Comparison of ENCODE assay signal across 8 cellular contexts in the genomic region with DNA sequence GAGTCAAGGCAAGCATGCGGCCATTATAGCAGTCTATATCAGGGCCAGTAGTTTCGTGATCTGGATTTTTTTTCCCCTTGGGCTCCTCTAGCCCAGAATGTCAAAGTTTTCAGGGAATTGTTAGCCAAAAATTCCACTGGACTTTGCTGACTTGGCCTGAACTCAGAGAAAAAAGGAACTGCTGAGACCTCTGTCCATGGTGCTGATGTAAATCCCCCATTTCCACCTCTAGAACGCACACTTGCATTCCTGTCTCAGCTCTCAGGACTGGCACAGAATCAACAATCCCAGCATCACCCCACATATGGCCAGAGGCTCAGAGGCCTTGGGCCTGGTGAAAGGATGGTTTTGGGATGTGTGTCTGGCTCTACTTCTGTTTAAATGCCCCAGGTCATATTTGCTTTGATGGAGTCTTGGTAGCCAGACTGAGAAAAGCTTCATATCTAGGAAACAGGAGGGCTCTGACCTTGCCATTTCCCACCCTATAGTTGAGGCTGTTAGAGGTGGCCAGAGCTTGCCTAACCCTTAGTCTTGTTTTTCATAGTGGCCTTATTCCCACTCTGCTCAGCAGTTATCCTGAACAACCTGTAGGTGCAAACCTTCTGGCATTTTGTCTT. TPM values are rescaled to one million over a fixed set of nuclear protein-coding genes. Genes with fewer than 3 reads are reported as not detected.
DNase-seq lines count a peak whose midpoint lies in the region; ATAC-seq and TF ChIP-seq lines count a peak whose summit lies in the region.

No MANE protein-coding gene starts in this region.

- BruUV-seq in Caco-2 (replicated peaks; lab: Mats Ljungman, UMichigan), result no TSS peak

- H3K27me3 Mint-ChIP-seq in Caco-2 (ENCODE audit: insufficient read depth, unreplicated experiment), result peaks cover 10% of the 10 kb centered on the region
- peaks cover 31% of the 10 kb centered on the region for H3K27me3 Mint-ChIP-seq in WTC11 (ENCODE audit: low read depth)

- H3K4me1 Mint-ChIP-seq in Caco-2 (ENCODE audit: low read depth, unreplicated experiment), result no peaks in the 10 kb centered on the region
- H3K4me1 Mint-ChIP-seq in WTC11, result no peaks in the 10 kb centered on the region

- CTCF ChIA-PET in Caco-2 (lab: Charles Lee) (no interaction called here), WTC11 (lab: Charles Lee) (interaction anchor here (0.6 to 1.4 kb wide), 4 partner anchors 10 to 97 kb away, joined by 3 to 9 read pairs (median 6); no protein-coding TSS in a partner anchor)

- TF ChIP-seq CTCF in Caco-2 (IDR thresholded peaks at IDR 0.05; ENCODE audit: insufficient read depth in 1 of 2, low read depth in 1 of 2, low read length in 1 of 2, severe bottlenecking in 1 of 2, unreplicated experiment in 1 of 2) (peak; percentile 11 to 46), WTC11 (IDR thresholded peaks at IDR 0.05) (no peak)

- H3K9me3 ChIP-seq in Caco-2, result no peaks in the 10 kb centered on the region

- no peak overlapping the region for H3K4me3 ChIP-seq in Caco-2 (ENCODE audit: low read depth, low read length)

- intact Hi-C loops in Caco-2 (cut with micrococcal nuclease; ENCODE audit: unreplicated experiment), result no loop called here

- H3K36me3 Mint-ChIP-seq in Caco-2 (ENCODE audit: insufficient read depth, unreplicated experiment) (no peaks in the 10 kb centered on the region), WTC11 (no peaks in the 10 kb centered on the region)

- H3K36me3 ChIP-seq in Caco-2 (ENCODE audit: control insufficient read depth, insufficient read depth, low read length), result no peaks in the 10 kb centered on the region

- H3K27ac Mint-ChIP-seq in Caco-2 (ENCODE audit: unreplicated experiment) (no peak overlapping the region), WTC11 (no peak overlapping the region)

- H3K9me3 Mint-ChIP-seq in Caco-2 (ENCODE audit: unreplicated experiment) (peaks cover 10% of the 10 kb centered on the region), WTC11 (peaks cover 27% of the 10 kb centered on the region)

- no peaks in the 10 kb centered on the region for H3K27me3 ChIP-seq in Caco-2 (replicated peaks; ENCODE audit: control insufficient read depth, insufficient read depth, low read length)

- POLR2A ChIA-PET in Caco-2 (lab: Charles Lee), result no interaction called here
- POLR2A ChIA-PET in WTC11 (lab: Charles Lee), result no interaction called here

- ATAC-seq in WTC11 (peak; percentile 87), GM21576 (IDR thresholded peaks at IDR 0.05; ENCODE audit: unreplicated experiment) (no peak), HG02678 (IDR thresholded peaks at IDR 0.05; ENCODE audit: unreplicated experiment) (no peak)

- no peaks in the 10 kb centered on the region for H3K4me1 ChIP-seq in Caco-2

- no peak overlapping the region for H3K4me3 Mint-ChIP-seq in Caco-2 (ENCODE audit: unreplicated experiment)
- no peak overlapping the region for H3K4me3 Mint-ChIP-seq in WTC11

- peak in 1 of 2 experiments; percentile 66 for DNase-seq in Caco-2
- DNase-seq in HT1080 (ENCODE audit: low read depth), result peak; percentile 46
- peak; percentile 58 for DNase-seq in WTC11 (ENCODE audit: low spot score)
- DNase-seq in iPS DF 4.7 (ENCODE audit: extremely low read depth, low spot score), result peak; percentile 76
- DNase-seq in NCI-H69 (lab: John Stamatoyannopoulos, UW), result no peak
- DNase-seq in NCI-H1417 treated with DMSO at 0.1 percent for 48 hours (lab: John Stamatoyannopoulos, UW), result no peak

TF ChIP-seq in WTC11, 78 proteins besides CTCF, POLR2A, EP300 and RAD21 (continues in another document):
- TF ChIP-seq, protein P1, sequence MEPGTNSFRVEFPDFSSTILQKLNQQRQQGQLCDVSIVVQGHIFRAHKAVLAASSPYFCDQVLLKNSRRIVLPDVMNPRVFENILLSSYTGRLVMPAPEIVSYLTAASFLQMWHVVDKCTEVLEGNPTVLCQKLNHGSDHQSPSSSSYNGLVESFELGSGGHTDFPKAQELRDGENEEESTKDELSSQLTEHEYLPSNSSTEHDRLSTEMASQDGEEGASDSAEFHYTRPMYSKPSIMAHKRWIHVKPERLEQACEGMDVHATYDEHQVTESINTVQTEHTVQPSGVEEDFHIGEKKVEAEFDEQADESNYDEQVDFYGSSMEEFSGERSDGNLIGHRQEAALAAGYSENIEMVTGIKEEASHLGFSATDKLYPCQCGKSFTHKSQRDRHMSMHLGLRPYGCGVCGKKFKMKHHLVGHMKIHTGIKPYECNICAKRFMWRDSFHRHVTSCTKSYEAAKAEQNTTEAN (CRISPR knock-in tag; IDR thresholded peaks at IDR 0.05), result peak; percentile 52; the same call in 1 of the 2 replicates
- TF ChIP-seq FOXK1 (CRISPR knock-in tag; IDR thresholded peaks at IDR 0.05), result 0 out of 2 replicates have a peak, but pooled peaks have one; percentile 37
- TF ChIP-seq JUN (CRISPR knock-in tag; IDR thresholded peaks at IDR 0.05), result no peak
- TF ChIP-seq, protein P2, sequence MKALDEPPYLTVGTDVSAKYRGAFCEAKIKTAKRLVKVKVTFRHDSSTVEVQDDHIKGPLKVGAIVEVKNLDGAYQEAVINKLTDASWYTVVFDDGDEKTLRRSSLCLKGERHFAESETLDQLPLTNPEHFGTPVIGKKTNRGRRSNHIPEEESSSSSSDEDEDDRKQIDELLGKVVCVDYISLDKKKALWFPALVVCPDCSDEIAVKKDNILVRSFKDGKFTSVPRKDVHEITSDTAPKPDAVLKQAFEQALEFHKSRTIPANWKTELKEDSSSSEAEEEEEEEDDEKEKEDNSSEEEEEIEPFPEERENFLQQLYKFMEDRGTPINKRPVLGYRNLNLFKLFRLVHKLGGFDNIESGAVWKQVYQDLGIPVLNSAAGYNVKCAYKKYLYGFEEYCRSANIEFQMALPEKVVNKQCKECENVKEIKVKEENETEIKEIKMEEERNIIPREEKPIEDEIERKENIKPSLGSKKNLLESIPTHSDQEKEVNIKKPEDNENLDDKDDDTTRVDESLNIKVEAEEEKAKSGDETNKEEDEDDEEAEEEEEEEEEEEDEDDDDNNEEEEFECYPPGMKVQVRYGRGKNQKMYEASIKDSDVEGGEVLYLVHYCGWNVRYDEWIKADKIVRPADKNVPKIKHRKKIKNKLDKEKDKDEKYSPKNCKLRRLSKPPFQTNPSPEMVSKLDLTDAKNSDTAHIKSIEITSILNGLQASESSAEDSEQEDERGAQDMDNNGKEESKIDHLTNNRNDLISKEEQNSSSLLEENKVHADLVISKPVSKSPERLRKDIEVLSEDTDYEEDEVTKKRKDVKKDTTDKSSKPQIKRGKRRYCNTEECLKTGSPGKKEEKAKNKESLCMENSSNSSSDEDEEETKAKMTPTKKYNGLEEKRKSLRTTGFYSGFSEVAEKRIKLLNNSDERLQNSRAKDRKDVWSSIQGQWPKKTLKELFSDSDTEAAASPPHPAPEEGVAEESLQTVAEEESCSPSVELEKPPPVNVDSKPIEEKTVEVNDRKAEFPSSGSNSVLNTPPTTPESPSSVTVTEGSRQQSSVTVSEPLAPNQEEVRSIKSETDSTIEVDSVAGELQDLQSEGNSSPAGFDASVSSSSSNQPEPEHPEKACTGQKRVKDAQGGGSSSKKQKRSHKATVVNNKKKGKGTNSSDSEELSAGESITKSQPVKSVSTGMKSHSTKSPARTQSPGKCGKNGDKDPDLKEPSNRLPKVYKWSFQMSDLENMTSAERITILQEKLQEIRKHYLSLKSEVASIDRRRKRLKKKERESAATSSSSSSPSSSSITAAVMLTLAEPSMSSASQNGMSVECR (CRISPR knock-in tag; IDR thresholded peaks at IDR 0.05; ENCODE audit: borderline replicate concordance), result peak; percentile 48; the same call in 1 of the 2 replicates
- TF ChIP-seq ELF4 (CRISPR knock-in tag; IDR thresholded peaks at IDR 0.05; ENCODE audit: low read depth), result no peak
- TF ChIP-seq, protein P3, sequence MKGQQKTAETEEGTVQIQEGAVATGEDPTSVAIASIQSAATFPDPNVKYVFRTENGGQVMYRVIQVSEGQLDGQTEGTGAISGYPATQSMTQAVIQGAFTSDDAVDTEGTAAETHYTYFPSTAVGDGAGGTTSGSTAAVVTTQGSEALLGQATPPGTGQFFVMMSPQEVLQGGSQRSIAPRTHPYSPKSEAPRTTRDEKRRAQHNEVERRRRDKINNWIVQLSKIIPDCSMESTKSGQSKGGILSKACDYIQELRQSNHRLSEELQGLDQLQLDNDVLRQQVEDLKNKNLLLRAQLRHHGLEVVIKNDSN (CRISPR knock-in tag; IDR thresholded peaks at IDR 0.05), result peak; percentile 19; the same call in 1 of the 2 replicates
- TF ChIP-seq, protein P4, sequence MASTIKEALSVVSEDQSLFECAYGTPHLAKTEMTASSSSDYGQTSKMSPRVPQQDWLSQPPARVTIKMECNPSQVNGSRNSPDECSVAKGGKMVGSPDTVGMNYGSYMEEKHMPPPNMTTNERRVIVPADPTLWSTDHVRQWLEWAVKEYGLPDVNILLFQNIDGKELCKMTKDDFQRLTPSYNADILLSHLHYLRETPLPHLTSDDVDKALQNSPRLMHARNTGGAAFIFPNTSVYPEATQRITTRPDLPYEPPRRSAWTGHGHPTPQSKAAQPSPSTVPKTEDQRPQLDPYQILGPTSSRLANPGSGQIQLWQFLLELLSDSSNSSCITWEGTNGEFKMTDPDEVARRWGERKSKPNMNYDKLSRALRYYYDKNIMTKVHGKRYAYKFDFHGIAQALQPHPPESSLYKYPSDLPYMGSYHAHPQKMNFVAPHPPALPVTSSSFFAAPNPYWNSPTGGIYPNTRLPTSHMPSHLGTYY (CRISPR knock-in tag; IDR thresholded peaks at IDR 0.05), result peak; percentile 71; the same call in 1 of the 2 replicates

RNA-seq across cellular contexts. Expression of a gene that starts 16.9 kb away (rescaled TPM):
- total RNA-seq in Caco-2 (2022) (60.3 and 61.6 TPM in 2 replicates), WTC11 (2021) (38.4 to 46.2 TPM (median 39.1 TPM) in 3 replicates)
- total RNA-seq in HT1080 (2014; rRNA removed; shearing (Covaris generic)), result 28.8 and 30.6 TPM in 2 replicates
- polyA plus RNA-seq in HT1080 (2015; cell fraction: cytosol; rRNA removed), result 31.9 and 40.1 TPM in 2 replicates
- polyA plus RNA-seq in HT1080 (2015; cell fraction: nucleus; rRNA removed), result 21.7 and 25.1 TPM in 2 replicates

Comparison
In these comparisons a context has a peak if more than half of its experiments do, and no peak if none do; other contexts are left out.
1. DNase-seq: peak in HT1080 (single experiment), WTC11 (single experiment) and iPS DF 4.7 (single experiment); none in NCI-H69 (single experiment) and NCI-H1417 treated with DMSO at 0.1 percent for 48 hours (single experiment).